Comparison of ENCODE assay signal across 27 cellular contexts in genomic region chr1:115459161-115459560, GRCh38.
"Had no signal": no experiment of that assay in that cellular context is flagged by ENCODE, and none has a peak within 500 bp of the region (broad histone marks: within the 10 kb centered on the region; RNA-seq: fewer than 3 reads in every experiment).

No MANE protein-coding gene starts in this region.

- DNase-seq: activated B cell treated with CpG ODN at 0.5 μM for 24 hours; activated CD4-positive, alpha-beta memory T cell treated with anti-CD3 and anti-CD28 coated beads for 36 hours; activated CD4-positive, alpha-beta T cell treated with anti-CD3 and anti-CD28 coated beads for 4 hours; activated CD4-positive, alpha-beta T cell treated with anti-CD3 and anti-CD28 coated beads, Interleukin-2, amount 50 U/mL, for 1 hour; activated CD4-positive, CD25-positive, alpha-beta regulatory T cell treated with anti-CD3 and anti-CD28 coated beads, Interleukin-2, amount 50 U/mL, for 72 hours; activated CD8-positive, alpha-beta memory T cell treated with anti-CD3 and anti-CD28 coated beads, Interleukin-2, amount 50 U/mL, for 4 hours; activated effector memory CD4-positive, alpha-beta T cell treated with Interleukin-2 at 50 U/mL for 16 hours; activated naive CD4-positive, alpha-beta T cell treated with anti-CD3 and anti-CD28 coated beads, Interleukin-2, amount 10 ng/mL, durations not matched to agents 7 days and 5 days; activated naive CD8-positive, alpha-beta T cell treated with anti-CD3 and anti-CD28 coated beads, Interleukin-2, amount 50 U/mL, for 24 hours; activated T-cell treated with anti-CD3 and anti-CD28 coated beads, Interleukin-2, amount 50 U/mL, for 48 hours; anterior cingulate cortex; central memory CD4-positive, alpha-beta T cell; Karpas-422; KBM-7; MM.1S; MV-4-11; NCI-H1694 treated with DMSO at 0.1 percent for 48 hours; NCI-H2107; NCI-H69; NCI-H82; NK-92 treated with Interleukin-12 subunit alpha and Interleukin-12 subunit beta, amount 100 ng/mL, for 24 hours; Right ventricle myocardium superior; SW 1271; T-helper 1 cell; T-helper 2 cell; T-helper 9 cell had no signal

- H3K27ac ChIP-seq: VCaP had no signal

- ATAC-seq: activated naive CD8-positive, alpha-beta T cell treated with anti-CD3 and anti-CD28 coated beads, Interleukin-2, amount 50 U/mL, for 24 hours had no signal
